ENCODE assay signal across 8 cellular contexts in the genomic region with DNA sequence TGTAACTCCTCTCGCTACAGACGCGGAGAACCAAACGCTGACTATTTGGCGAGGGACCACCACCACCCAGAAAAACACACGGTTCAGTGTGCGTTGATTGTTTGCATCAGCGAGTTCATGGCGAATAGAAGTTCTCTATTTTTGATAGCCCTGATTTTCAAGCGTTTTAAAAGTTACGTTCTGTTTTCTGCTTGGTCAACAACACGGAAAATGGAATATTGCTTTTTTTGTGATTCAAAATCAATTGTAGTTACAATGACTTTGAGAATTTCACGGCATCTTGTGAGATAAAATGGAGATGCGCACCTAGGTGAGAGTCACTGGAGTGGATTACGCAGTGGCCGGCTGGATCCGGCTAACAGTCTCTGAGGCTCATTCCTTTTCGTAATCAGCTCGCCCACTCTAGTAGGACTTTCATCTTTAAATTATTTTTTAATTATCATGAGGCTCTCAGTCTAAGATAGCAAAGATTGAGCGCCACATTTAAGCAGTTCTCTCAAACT. TPM values are rescaled to one million over a fixed set of nuclear protein-coding genes. Genes with fewer than 3 reads are reported as not detected.
DNase-seq lines count a peak whose midpoint lies in the region; ATAC-seq and TF ChIP-seq lines count a peak whose summit lies in the region.

No MANE protein-coding gene starts in this region.

- H3K4me3 ChIP-seq in iPS DF 6.9 (ENCODE audit: low read length) (peak overlapping the region; percentile 73; the same call in 1 of the 2 replicates), skeletal muscle tissue (ENCODE audit: low read length in 3 of 3) (peak overlapping the region; percentile 82 to 95 (median 84))

- DNase-seq in CD14-positive monocyte (ENCODE audit: low spot score) (no peak), HS-5 (ENCODE audit: low read depth) (peak; percentile 6), iPS DF 6.9 (ENCODE audit: low read depth, low spot score) (no peak), mesenteric fat pad (ENCODE audit: low spot score) (no peak)
- DNase-seq in activated naive CD8-positive, alpha-beta T cell treated with anti-CD3 and anti-CD28 coated beads for 36 hours: no peak
- DNase-seq in stimulated activated naive CD4-positive, alpha-beta T cell (lab: John Stamatoyannopoulos, UW): no peak

- H3K4me1 ChIP-seq in iPS DF 6.9 (ENCODE audit: control insufficient read depth, insufficient read depth, low read length) (no peaks in the 10 kb centered on the region), skeletal muscle tissue (ENCODE audit: control insufficient read depth in 3 of 3, insufficient read depth in 3 of 3, low read length in 3 of 3) (peaks cover 8 to 19% (median 18%) of the 10 kb centered on the region in 3 donors)

- WGBS in iPS DF 6.9 (ENCODE audit: insufficient coverage, insufficient read length): no CpG with 5 or more reads among the region's 20 CpGs

- H3K27me3 Mint-ChIP-seq in CD14-positive monocyte (ENCODE audit: low read depth in 3 of 3): peaks cover 25 to 33% (median 26%) of the 10 kb centered on the region in 3 donors
- H3K27me3 Mint-ChIP-seq in activated naive CD8-positive, alpha-beta T cell treated with anti-CD3 and anti-CD28 coated beads for 36 hours: peaks cover 27% of the 10 kb centered on the region

- intact Hi-C loops in CD14-positive monocyte (cut with micrococcal nuclease): loop anchor here in 1 of 2 donors (5.0 to 10.0 kb wide), 2 partner anchors 95 to 187 kb away; no protein-coding TSS in a partner anchor

- peaks cover 9% of the 10 kb centered on the region; the same call in 1 of the 2 replicates for H3K27me3 ChIP-seq in iPS DF 6.9 (ENCODE audit: control insufficient read depth, insufficient read depth, low read length)
- H3K27me3 ChIP-seq in skeletal muscle tissue (ENCODE audit: control insufficient read depth in 3 of 3, insufficient read depth in 3 of 3, low read length in 3 of 3): no peaks in the 10 kb centered on the region

- peak overlapping the region; percentile 97 for H3K4me3 Mint-ChIP-seq in CD14-positive monocyte
- H3K4me3 Mint-ChIP-seq in activated naive CD8-positive, alpha-beta T cell treated with anti-CD3 and anti-CD28 coated beads for 36 hours: peak overlapping the region; percentile 83

- no peak for TF ChIP-seq CTCF in CD14-positive monocyte (IDR thresholded peaks at IDR 0.05)

- H3K9me3 ChIP-seq in iPS DF 6.9 (ENCODE audit: control insufficient read depth, insufficient read depth, low read length) (no peaks in the 10 kb centered on the region), skeletal muscle tissue (ENCODE audit: control insufficient read depth in 3 of 3, low read length in 3 of 3) (no peaks in the 10 kb centered on the region)

- peak overlapping the region; percentile 77 to 86 (median 83) for H3K9ac ChIP-seq in skeletal muscle tissue (ENCODE audit: low read depth in 1 of 3, low read length in 3 of 3)

- H3K36me3 ChIP-seq in iPS DF 6.9 (ENCODE audit: control insufficient read depth, insufficient read depth, low read length) (no peaks in the 10 kb centered on the region), skeletal muscle tissue (ENCODE audit: control insufficient read depth in 3 of 3, insufficient read depth in 3 of 3, low read length in 3 of 3) (no peaks in the 10 kb centered on the region)

- H3K36me3 Mint-ChIP-seq in CD14-positive monocyte: no peaks in the 10 kb centered on the region
- H3K36me3 Mint-ChIP-seq in activated naive CD8-positive, alpha-beta T cell treated with anti-CD3 and anti-CD28 coated beads for 36 hours: no peaks in the 10 kb centered on the region

- peak overlapping the region in 5 of 7 donors; percentile 11 to 85 (median 77) for H3K27ac Mint-ChIP-seq in CD14-positive monocyte
- peak overlapping the region; percentile 84 for H3K27ac Mint-ChIP-seq in activated naive CD8-positive, alpha-beta T cell treated with anti-CD3 and anti-CD28 coated beads for 36 hours

- H3K27ac ChIP-seq in iPS DF 6.9 (ENCODE audit: low read length) (no peak overlapping the region), skeletal muscle tissue (ENCODE audit: low read depth, low read length) (peak overlapping the region; percentile 75)

- peaks cover 0 to 3% (median 0%) of the 10 kb centered on the region in 7 donors for H3K9me3 Mint-ChIP-seq in CD14-positive monocyte
- H3K9me3 Mint-ChIP-seq in activated naive CD8-positive, alpha-beta T cell treated with anti-CD3 and anti-CD28 coated beads for 36 hours: no peaks in the 10 kb centered on the region

- H3K4me1 Mint-ChIP-seq in CD14-positive monocyte: peaks cover 27% of the 10 kb centered on the region
- H3K4me1 Mint-ChIP-seq in activated naive CD8-positive, alpha-beta T cell treated with anti-CD3 and anti-CD28 coated beads for 36 hours: peaks cover 14% of the 10 kb centered on the region

- no peak for ATAC-seq in HG03095 (IDR thresholded peaks at IDR 0.05; ENCODE audit: unreplicated experiment)

RNA-seq across cellular contexts. Expression of gene CCDC54, which starts 54.8 kb away (rescaled TPM):
- not detected for polyA plus RNA-seq in CD14-positive monocyte
- total RNA-seq in activated naive CD8-positive, alpha-beta T cell treated with anti-CD3 and anti-CD28 coated beads for 36 hours: not detected
- total RNA-seq in skeletal muscle tissue: not detected
- not detected for total RNA-seq in mesenteric fat pad
